ENCODE assay signal across 8 cellular contexts in genomic region chr19:47227347-47228167, GRCh38. TPM values are rescaled to one million over a fixed set of nuclear protein-coding genes. Genes with fewer than 3 reads are reported as not detected.
DNase-seq lines count a peak whose midpoint lies in the region; ATAC-seq and TF ChIP-seq lines count a peak whose summit lies in the region.

No MANE protein-coding gene starts in this region.

- no TSS peak for BruUV-seq in Panc1 (replicated peaks; lab: Mats Ljungman, UMichigan)

- no peak for TF ChIP-seq CTCF in Panc1 (IDR thresholded peaks at IDR 0.05)

- intact Hi-C loops in Panc1 (cut with micrococcal nuclease; ENCODE audit: unreplicated experiment) (loop anchor here (10.0 kb wide), 1 partner anchor 183 kb away; the partner anchor contains the start of gene TMEM160), posterior vena cava (cut with DNase I) (loop anchor here in 1 of 2 donors (10.0 kb wide), 1 partner anchor 73 kb away; no protein-coding TSS in a partner anchor)

- CTCF ChIA-PET in Panc1 (lab: Charles Lee): no interaction called here

- no peaks in the 10 kb centered on the region for H3K9me3 ChIP-seq in Panc1 (ENCODE audit: control insufficient read depth, insufficient read depth, low read depth, low read length)

- peak overlapping the region; percentile 95 for H3K27ac ChIP-seq in Panc1 (ENCODE audit: low read length)

- ATAC-seq in HG02973 (IDR thresholded peaks at IDR 0.05; ENCODE audit: unreplicated experiment) (peak; percentile 11), Panc1 (peak; percentile 67), HG02759 (IDR thresholded peaks at IDR 0.05; ENCODE audit: unreplicated experiment) (no peak)

- no peaks in the 10 kb centered on the region; the same call in 1 of the 2 replicates for H3K36me3 ChIP-seq in Panc1 (ENCODE audit: control insufficient read depth, insufficient read depth, low read length)

- POLR2A ChIA-PET in Panc1 (lab: Charles Lee): interaction anchor here (0.7 kb wide), 2 partner anchors 13 to 102 kb away, joined by 3 to 5 read pairs; no protein-coding TSS in a partner anchor

- peak overlapping the region; percentile 65 to 78 for H3K4me3 ChIP-seq in Panc1 (ENCODE audit: low read depth in 2 of 2, low read length in 2 of 2)

- H3K4me1 ChIP-seq in Panc1 (ENCODE audit: control insufficient read depth, insufficient read depth, low read length): peaks cover 20% of the 10 kb centered on the region

- DNase-seq in DMS153 (lab: John Stamatoyannopoulos, UW): peak; percentile 71
- no peak for DNase-seq in Panc1 (ENCODE audit: low read depth, low spot score)
- peak in 48 of 58 donors; percentile 2 to 75 (median 37) for DNase-seq in anterior cingulate cortex (lab: John Stamatoyannopoulos, UW)
- DNase-seq in hepatic stellate cell (ENCODE audit: low spot score): peak; percentile 95
- peak; percentile 97 for DNase-seq in posterior vena cava (ENCODE audit: low spot score)
- no peak for DNase-seq in KG1 (lab: John Stamatoyannopoulos, UW)

- H3K27me3 ChIP-seq in Panc1 (ENCODE audit: control insufficient read depth, insufficient read depth, low read length): no peaks in the 10 kb centered on the region

- in situ Hi-C loops in Panc1 (cut with HindIII; ENCODE audit: low pct_unique_long_range_greater_than_20kb, low sequenced_read_pairs): no loop called here

RNA-seq across cellular contexts. Expression of gene BBC3, which starts 3.4 kb away (rescaled TPM):
- total RNA-seq in Panc1 (2021; ENCODE audit: unreplicated experiment) (7.6 TPM), posterior vena cava (1 to 10 TPM; 3.7 to 4.2 TPM)
- polyA plus RNA-seq in Panc1 (2012; ENCODE audit: insufficient read length): 12.9 TPM

RNA-seq across cellular contexts. Expression of gene CCDC9, which starts 28.8 kb away (rescaled TPM):
- total RNA-seq in Panc1 (2021; ENCODE audit: unreplicated experiment): 29.2 TPM
- polyA plus RNA-seq in Panc1 (2012; ENCODE audit: insufficient read length): 31.2 TPM
- total RNA-seq in posterior vena cava: 10 to 100 TPM; 31.6 to 33.5 TPM

RNA-seq across cellular contexts. Expression of gene INAFM1, which starts 47.1 kb away (rescaled TPM):
- total RNA-seq in Panc1 (2021; ENCODE audit: unreplicated experiment): 13.1 TPM
- 23.1 TPM for polyA plus RNA-seq in Panc1 (2012; ENCODE audit: insufficient read length)
- total RNA-seq in posterior vena cava: 10 to 100 TPM; 28.2 to 38.6 TPM

Comparison
In these comparisons a context has a peak if more than half of its experiments do, and no peak if none do; other contexts are left out.
1. DNase-seq: peak in DMS153 (single experiment), anterior cingulate cortex (48 of 58), hepatic stellate cell (single experiment) and posterior vena cava (single experiment); none in Panc1 (single experiment) and KG1 (single experiment).